Comparison of ENCODE assay signal across 17 cellular contexts in genomic region chr1:16081636-16082035, GRCh38. TPM values are rescaled to one million over a fixed set of nuclear protein-coding genes. Genes with fewer than 3 reads are reported as not detected.
DNase-seq lines count a peak whose midpoint lies in the region; ATAC-seq, FAIRE-seq and TF ChIP-seq lines count a peak whose summit lies in the region.
"Had no signal": no experiment of that assay in that cellular context is flagged by ENCODE, and none has a peak within 500 bp of the region (broad histone marks: within the 10 kb centered on the region; RNA-seq: fewer than 3 reads in every experiment).

No MANE protein-coding gene starts in this region.

- H3K23me2 ChIP-seq in H1 (ENCODE audit: low read depth, low read length) = no peaks in the 10 kb centered on the region

- H3K9me3 ChIP-seq in A549 (no peaks in the 10 kb centered on the region), IMR-90 (ENCODE audit: control insufficient read depth, insufficient read depth, low read length) (no peaks in the 10 kb centered on the region), H1 (ENCODE audit: insufficient read depth in 2 of 2, low read depth in 1 of 2, low read length in 1 of 2) (no peaks in the 10 kb centered on the region)
- H3K9me3 ChIP-seq: Caco-2 had no signal

- CTCF ChIA-PET in A549 (lab: Yijun Ruan, JAX) (interaction anchor here (0.6 to 12.5 kb wide), 38 partner anchors 8 to 282 kb away, joined by 3 to 318 read pairs (median 6); partner anchors contain the start of genes CPLANE2, EPHA2 and FAM131C), IMR-90 (lab: Yijun Ruan, JAX) (interaction anchor here (0.6 to 3.0 kb wide), 12 partner anchors 8 to 281 kb away, joined by 3 to 15 read pairs (median 4); partner anchors contain the start of gene FAM131C), H1 (lab: Charles Lee; ENCODE audit: partially characterized antibody) (interaction anchor here (0.6 to 21.9 kb wide), 38 partner anchors 9 to 293 kb away, joined by 3 to 569 read pairs (median 7); partner anchors contain the start of genes ARHGEF19, CPLANE2, EPHA2 and FAM131C)

- H2BK15ac ChIP-seq in IMR-90 (ENCODE audit: low read depth, low read length) = peak overlapping the region; percentile 47; the same call in 1 of the 3 replicates
- H2BK15ac ChIP-seq in H1 (ENCODE audit: low read length) = peak overlapping the region; percentile 81
- H2BK15ac ChIP-seq in mesendoderm (replicated peaks; ENCODE audit: low read depth) = no peak overlapping the region

- H3K9me1 ChIP-seq in IMR-90 (ENCODE audit: insufficient read depth, low read length) = no peaks in the 10 kb centered on the region; the same call in 1 of the 2 replicates

- no peak overlapping the region for H4K5ac ChIP-seq in IMR-90 (ENCODE audit: low read depth, low read length)
- H4K5ac ChIP-seq in H1 (ENCODE audit: insufficient read length, low read depth, low read length) = no peak overlapping the region
- H4K5ac ChIP-seq in mesendoderm (ENCODE audit: low read length) = no peak overlapping the region

- H2AK5ac ChIP-seq in IMR-90 (ENCODE audit: low read depth, low read length) (peak overlapping the region; percentile 90; the same call in 1 of the 2 replicates), H1 (ENCODE audit: low read depth, low read length) (no peak overlapping the region), mesendoderm (ENCODE audit: low read length) (peak overlapping the region; percentile 7)

- H3K4ac ChIP-seq in IMR-90 (ENCODE audit: low read depth, low read length) = peak overlapping the region; percentile 30; the same call in 1 of the 2 replicates
- no peak overlapping the region for H3K4ac ChIP-seq in H1 (replicated peaks; ENCODE audit: insufficient read length, low read depth, low read length)
- H3K4ac ChIP-seq in mesendoderm (ENCODE audit: low read depth, low read length) = no peak overlapping the region

- no peaks in the 10 kb centered on the region for H4K20me1 ChIP-seq in IMR-90 (ENCODE audit: insufficient read depth, low read length)
- peaks cover 0 to 1% of the 10 kb centered on the region in 2 experiments for H4K20me1 ChIP-seq in H1 (replicated peaks in 1 of 2; ENCODE audit: control insufficient read depth in 1 of 2, insufficient read depth in 2 of 2, low read length in 2 of 2)

- 84% methylated on average over 7 of the region's 9 CpGs for whole genome bisulfite sequencing in A549 (ENCODE audit: missing lambda C conversion rate)
- 80% methylated on average over 2 of the region's 9 CpGs; no CpG with 5 or more reads in 1 of the 2 experiments for WGBS in IMR-90 (ENCODE audit: extremely low coverage in 2 of 2, insufficient read length in 1 of 2), 2 experiments
- WGBS in H1 (ENCODE audit: extremely low coverage in 1 of 2, insufficient coverage in 1 of 2, insufficient read length in 1 of 2, insufficient replicate concordance in 2 of 2, low coverage in 1 of 2, low lambda C conversion rate in 2 of 2, missing lambda C conversion rate in 1 of 2), 2 experiments = 90% methylated on average over 9 of the region's 9 CpGs; no CpG with 5 or more reads in 1 of the 2 experiments
- no CpG with 5 or more reads among the region's 9 CpGs for WGBS in mesendoderm (ENCODE audit: extremely low coverage, insufficient coverage, low lambda C conversion rate)

- H3K79me2 ChIP-seq in H1 (ENCODE audit: control insufficient read depth in 1 of 2, insufficient read depth in 2 of 2, low read length in 2 of 2) (no peaks in the 10 kb centered on the region), mesendoderm (ENCODE audit: control insufficient read depth, insufficient read depth, low read length) (no peaks in the 10 kb centered on the region)

- ATAC-seq in A549 = no peak
- no peak for ATAC-seq in IMR-90 (ENCODE audit: low read depth)
- ATAC-seq in HG02623 (IDR thresholded peaks at IDR 0.05; ENCODE audit: unreplicated experiment) = no peak
- no peak for ATAC-seq in GM21723 (IDR thresholded peaks at IDR 0.05; ENCODE audit: unreplicated experiment)

- FAIRE-seq in A549 (lab: Jason Lieb, UNC) = no peak
- no peak for FAIRE-seq in H1 (lab: Jason Lieb, UNC)

- H3K4me2 ChIP-seq in A549 (no peak overlapping the region), IMR-90 (ENCODE audit: low read depth, low read length) (no peak overlapping the region), H1 (ENCODE audit: insufficient read depth in 1 of 2, low read depth in 2 of 2, low read length in 2 of 2) (no peak overlapping the region), mesendoderm (ENCODE audit: low read length) (no peak overlapping the region)
- H3K4me2 ChIP-seq: KMS-11 had no signal

- H2BK12ac ChIP-seq in H1 (ENCODE audit: low read depth, low read length) = peak overlapping the region; percentile 95

- H2BK120ac ChIP-seq in IMR-90 (ENCODE audit: low read depth, low read length) (peak overlapping the region; percentile 28; the same call in 1 of the 2 replicates), H1 (replicated peaks; ENCODE audit: low read depth, low read length) (no peak overlapping the region), mesendoderm (ENCODE audit: low read depth, low read length) (no peak overlapping the region)

- H2BK5ac ChIP-seq in IMR-90 (ENCODE audit: low read depth, low read length, poor library complexity, severe bottlenecking) (no peak overlapping the region), H1 (ENCODE audit: low read depth, low read length) (no peak overlapping the region), mesendoderm (ENCODE audit: low read length) (no peak overlapping the region)

- TF ChIP-seq POLR2A in A549 (IDR thresholded peaks at IDR 0.05; ENCODE audit: low read length) (no peak), IMR-90 (IDR thresholded peaks at IDR 0.05; ENCODE audit: low read depth, low read length) (no peak), H1 (IDR thresholded peaks at IDR 0.05; ENCODE audit: control extremely low read depth in 1 of 2, low read depth in 2 of 2, low read length in 2 of 2) (no peak)

- no peaks in the 10 kb centered on the region for H3K27me3 ChIP-seq in IMR-90 (ENCODE audit: control insufficient read depth, insufficient read depth, low read length)
- H3K27me3 ChIP-seq in H1 (replicated peaks in 1 of 4; ENCODE audit: control insufficient read depth in 3 of 4, extremely low read depth in 1 of 4, insufficient read depth in 3 of 4, low read length in 3 of 4) = no peaks in the 10 kb centered on the region; a peak in 2 of 7 replicates
- H3K27me3 ChIP-seq in mesendoderm (ENCODE audit: insufficient read depth, low read length, poor library complexity) = no peaks in the 10 kb centered on the region

- dilution Hi-C loops in IMR-90 (cut with HindIII; ENCODE audit: low sequenced_read_pairs, unreplicated experiment) = no loop called here

- BruUV-seq in IMR-90 (replicated peaks; lab: Mats Ljungman, UMichigan) = no TSS peak

- H3K23ac ChIP-seq in IMR-90 (ENCODE audit: low read depth, low read length) (no peak overlapping the region), H1 (ENCODE audit: insufficient read length) (no peak overlapping the region), mesendoderm (ENCODE audit: low read length) (no peak overlapping the region)

- H2BK20ac ChIP-seq in IMR-90 (ENCODE audit: low read depth, low read length) (no peak overlapping the region), H1 (ENCODE audit: low read length) (peak overlapping the region; percentile 80; the same call in 1 of the 2 replicates)

- H3K79me1 ChIP-seq in IMR-90 (ENCODE audit: low read depth in 1 of 2, low read length in 2 of 2) = no peaks in the 10 kb centered on the region; a peak in 1 of 4 replicates
- no peaks in the 10 kb centered on the region for H3K79me1 ChIP-seq in H1 (ENCODE audit: low read depth, low read length)
- no peaks in the 10 kb centered on the region for H3K79me1 ChIP-seq in mesendoderm (ENCODE audit: low read length)

- H3K27ac ChIP-seq in A549 (peak overlapping the region; percentile 74 to 86; a peak in 5 of 6 replicates), IMR-90 (ENCODE audit: insufficient read depth, low read length) (no peak overlapping the region), H1 (ENCODE audit: low read depth, low read length) (no peak overlapping the region), mesendoderm (ENCODE audit: low read depth, low read length) (no peak overlapping the region)
- H3K27ac ChIP-seq: GM23248, KMS-11, SK-N-MC had no signal

- H3K14ac ChIP-seq in IMR-90 (replicated peaks; ENCODE audit: low read depth, low read length) = no peak overlapping the region
- no peak overlapping the region for H3K14ac ChIP-seq in H1 (ENCODE audit: insufficient read length)

- intact Hi-C loops in IMR-90 (cut with micrococcal nuclease) = loop anchor here (1.0 kb wide), 1 partner anchor 73 kb away; no protein-coding TSS in a partner anchor

- no peak overlapping the region for H3K4me3 ChIP-seq in A549
- H3K4me3 ChIP-seq in IMR-90 (ENCODE audit: insufficient read depth, low read depth, low read length) = no peak overlapping the region
- no peak overlapping the region for H3K4me3 ChIP-seq in H1 (ENCODE audit: extremely low read depth in 1 of 4, insufficient read depth in 2 of 4, low read depth in 3 of 4, low read length in 4 of 4)
- no peak overlapping the region for H3K4me3 ChIP-seq in mesendoderm (ENCODE audit: low read length)
- H3K4me3 ChIP-seq: GM23248, SK-N-MC had no signal

- H2AFZ ChIP-seq in IMR-90 (replicated peaks; ENCODE audit: low read length, poor library complexity) (no peak overlapping the region), H1 (ENCODE audit: low read length) (no peak overlapping the region)
- H2AFZ ChIP-seq: GM23248 had no signal

- H3K36me3 ChIP-seq in IMR-90 (ENCODE audit: control insufficient read depth, insufficient read depth, low read length) = no peaks in the 10 kb centered on the region
- no peaks in the 10 kb centered on the region for H3K36me3 ChIP-seq in H1 (ENCODE audit: control insufficient read depth in 2 of 4, insufficient read depth in 4 of 4, low read length in 3 of 4)
- H3K36me3 ChIP-seq in mesendoderm (ENCODE audit: control insufficient read depth, insufficient read depth, low read length) = no peaks in the 10 kb centered on the region

- H3K4me1 ChIP-seq in A549 (peaks cover 49% of the 10 kb centered on the region), IMR-90 (ENCODE audit: control insufficient read depth, insufficient read depth, low read length) (peaks cover 5% of the 10 kb centered on the region), H1 (replicated peaks in 1 of 4; ENCODE audit: control insufficient read depth in 3 of 4, insufficient read depth in 4 of 4, low read length in 3 of 4) (peaks cover 0 to 5% (median 2%) of the 10 kb centered on the region in 4 experiments; a peak in 1 of 7 replicates), mesendoderm (ENCODE audit: control insufficient read depth, low read depth, low read length) (peaks cover 1% of the 10 kb centered on the region)

- no peak overlapping the region for H3K56ac ChIP-seq in IMR-90 (ENCODE audit: extremely low read depth, insufficient read depth, low read length)
- H3K56ac ChIP-seq in H1 (replicated peaks; ENCODE audit: insufficient read length, low read depth, low read length) = no peak overlapping the region
- peak overlapping the region; percentile 26 for H3K56ac ChIP-seq in mesendoderm (ENCODE audit: low read length)

- POLR2A ChIA-PET in A549 (lab: Yijun Ruan, JAX) (interaction anchor here (0.9 kb wide), 1 partner anchor 62 kb away, joined by 3 read pairs; no protein-coding TSS in a partner anchor), IMR-90 (lab: Charles Lee; ENCODE audit: unreplicated experiment) (interaction anchor here (1.9 kb wide), 1 partner anchor 100 kb away, joined by 6 read pairs; no protein-coding TSS in a partner anchor), H1 (lab: Charles Lee; ENCODE audit: partially characterized antibody) (interaction anchor here (1.6 to 3.4 kb wide), 3 partner anchors 38 to 74 kb away, joined by 5 to 13 read pairs (median 10); partner anchors contain the start of gene EPHA2)

- TF ChIP-seq EP300 in A549 (IDR thresholded peaks at IDR 0.05) = no peak
- TF ChIP-seq EP300 in H1 (IDR thresholded peaks at IDR 0.05; ENCODE audit: borderline replicate concordance in 1 of 2, low read depth in 2 of 2, low read length in 2 of 2) = no peak

- no peak for TF ChIP-seq CTCF in A549 (IDR thresholded peaks at IDR 0.05)
- TF ChIP-seq CTCF in IMR-90 (conservative IDR thresholded peaks at IDR 0.05; ENCODE audit: low read depth, low read length) = no peak
- no peak for TF ChIP-seq CTCF in H1 (IDR thresholded peaks at IDR 0.05; ENCODE audit: control extremely low read depth in 1 of 3, insufficient read depth in 1 of 3, low read depth in 1 of 3, low read length in 3 of 3)

- TF ChIP-seq RAD21 in A549 (conservative IDR thresholded peaks at IDR 0.05 in 1 of 2, IDR thresholded peaks at IDR 0.05 in 1 of 2) = no peak
- TF ChIP-seq RAD21 in IMR-90 (IDR thresholded peaks at IDR 0.05; ENCODE audit: low read length) = no peak
- no peak for TF ChIP-seq RAD21 in H1 (IDR thresholded peaks at IDR 0.05 in 1 of 2, conservative IDR thresholded peaks at IDR 0.05 in 1 of 2; ENCODE audit: low read depth in 2 of 2, low read length in 2 of 2)

- no peak overlapping the region; the same call in 1 of the 2 replicates for H4K91ac ChIP-seq in IMR-90 (ENCODE audit: insufficient read depth, low read depth, low read length)
- no peak overlapping the region for H4K91ac ChIP-seq in H1 (replicated peaks; ENCODE audit: insufficient read length, low read length)

- in situ Hi-C loops in IMR-90 (cut with MboI; ENCODE audit: low sequenced_read_pairs) = loop anchor here (5.0 kb wide), 1 partner anchor 281 kb away; no protein-coding TSS in a partner anchor

- H2AK9ac ChIP-seq in IMR-90 (replicated peaks; ENCODE audit: low read depth, low read length, poor library complexity) = peak overlapping the region; percentile 77

- no peak overlapping the region for H3K18ac ChIP-seq in IMR-90 (ENCODE audit: low read depth, low read length)
- peak overlapping the region; percentile 71; the same call in 1 of the 2 replicates for H3K18ac ChIP-seq in H1 (ENCODE audit: extremely low read depth, low read length)
- no peak overlapping the region for H3K18ac ChIP-seq in mesendoderm (ENCODE audit: low read length)

- H4K8ac ChIP-seq in IMR-90 (ENCODE audit: low read depth in 2 of 2, low read length in 2 of 2) = no peak overlapping the region
- no peak overlapping the region for H4K8ac ChIP-seq in H1 (ENCODE audit: extremely low read depth, insufficient read depth, low read length)
- H4K8ac ChIP-seq in mesendoderm (ENCODE audit: low read depth, low read length) = no peak overlapping the region

- DNase-seq in A549 (ENCODE audit: low read depth in 1 of 2, low spot score in 1 of 2) (no peak), IMR-90 (no peak), H1 (ENCODE audit: low read depth in 1 of 2, low spot score in 2 of 2) (no peak), mesendoderm (no peak), DMS79 (lab: John Stamatoyannopoulos, UW) (no peak), NCI-H345 (lab: John Stamatoyannopoulos, UW) (no peak)
- DNase-seq: DMS 273 treated with DMSO at 0.1 percent for 48 hours, SHP77 treated with DMSO at 0.1 percent for 48 hours had no signal

- H3K9ac ChIP-seq in IMR-90 (ENCODE audit: low read depth, low read length) (no peak overlapping the region), H1 (replicated peaks in 1 of 4; ENCODE audit: extremely low read depth in 1 of 4, low read depth in 3 of 4, low read length in 3 of 4) (no peak overlapping the region), mesendoderm (ENCODE audit: low read length) (peak overlapping the region; percentile 3)
- H3K9ac ChIP-seq: GM23248, KMS-11 had no signal

RNA-seq across cellular contexts. Expression of gene FAM131C, which starts 8.2 kb away (rescaled TPM):
- 2.3 and 2.9 TPM in 2 replicates for polyA plus RNA-seq in A549 (2011; rRNA removed)
- 6.0 and 9.1 TPM in 2 replicates for polyA plus RNA-seq in A549 (2012; cell fraction: cytosol; rRNA removed)
- polyA plus RNA-seq in A549 (2012; cell fraction: nucleus; rRNA removed) = 5.6 and 8.7 TPM in 2 replicates
- 5.9 to 6.7 TPM (median 6.3 TPM) in 3 replicates for polyA plus RNA-seq in A549 (2017; fragmentation: RNase III; extraction: RNeasy Plus Mini Kit Qiagen cat#74134 plus additional on column Dnase treatment)
- 6.3 and 8.5 TPM in 2 replicates for polyA minus RNA-seq in A549 (2011; rRNA and poly(A)+ RNA removed)
- 0.18 and 0.28 TPM in 2 replicates for total RNA-seq in IMR-90 (2012; rRNA removed)
- polyA plus RNA-seq in IMR-90 (2012; rRNA removed) = 0.56 and 1.0 TPM in 2 replicates
- 0.57 and 1.4 TPM in 2 replicates for polyA plus RNA-seq in IMR-90 (2012; cell fraction: cytosol; rRNA removed)
- 0.32 and 0.89 TPM in 2 replicates for polyA plus RNA-seq in IMR-90 (2012; cell fraction: nucleus; rRNA removed; ENCODE audit: low replicate concordance)
- 0.25 and 0.78 TPM in 2 replicates for total RNA-seq in H1 (2021; fragmentation: NEBNext Ultra II Directional; extraction: Animal tissue kit (Norgen Biotek cat#: 25700))
- polyA plus RNA-seq in H1 (2011; rRNA removed) = 0.73 and 1.6 TPM in 2 replicates
- 0.54 TPM for polyA plus RNA-seq in H1 (2011; cell fraction: cytosol; rRNA removed)
- 1.4 TPM for polyA plus RNA-seq in H1 (2011; cell fraction: nucleus; rRNA removed)
- polyA plus RNA-seq in H1 (2012, experiment 1 of 2) = 0.33 to 1.4 TPM (median 1.1 TPM) in 4 replicates
- polyA plus RNA-seq in H1 (2012, experiment 2 of 2) = 0.76 TPM
- polyA plus RNA-seq in H1 (2013, experiment 1 of 2) = 0.85 TPM
- 0.92 TPM for polyA plus RNA-seq in H1 (2013, experiment 2 of 2)
- polyA minus RNA-seq in H1 (2011; rRNA and poly(A)+ RNA removed) = 0.22 and 0.46 TPM in 2 replicates
- polyA minus RNA-seq in H1 (2011; cell fraction: cytosol; rRNA and poly(A)+ RNA removed) = 0.88 TPM
- polyA minus RNA-seq in H1 (2011; cell fraction: nucleus; rRNA and poly(A)+ RNA removed) = 1.2 TPM
- polyA plus RNA-seq in mesendoderm (2013, experiment 1 of 2) = 0.25 TPM
- polyA plus RNA-seq in mesendoderm (2013, experiment 2 of 2) = 0.20 TPM
- total RNA-seq: CD4-positive, alpha-beta T cell; RPMI7951 had no signal

RNA-seq across cellular contexts. Expression of gene CLCNKB, which starts 38.1 kb away (rescaled TPM):
- polyA plus RNA-seq in A549 (2011; rRNA removed) (0.11 and 0.14 TPM in 2 replicates), A549 (2017; fragmentation: RNase III; extraction: RNeasy Plus Mini Kit Qiagen cat#74134 plus additional on column Dnase treatment) (0.07 to 0.18 TPM (median 0.08 TPM) in 3 replicates), IMR-90 (2012; rRNA removed) (0.09 and 0.11 TPM in 2 replicates), H1 (2011; rRNA removed) (3.5 and 5.7 TPM in 2 replicates)
- 0.04 and 0.07 TPM in 2 replicates for polyA plus RNA-seq in A549 (2012; cell fraction: cytosol; rRNA removed)
- 0.39 and 0.41 TPM in 2 replicates for polyA plus RNA-seq in A549 (2012; cell fraction: nucleus; rRNA removed)
- not detected in 2 replicates for polyA minus RNA-seq in A549 (2011; rRNA and poly(A)+ RNA removed)
- not detected in 2 replicates for total RNA-seq in IMR-90 (2012; rRNA removed)
- 0.14 and 0.41 TPM in 2 replicates for polyA plus RNA-seq in IMR-90 (2012; cell fraction: cytosol; rRNA removed)
- polyA plus RNA-seq in IMR-90 (2012; cell fraction: nucleus; rRNA removed; ENCODE audit: low replicate concordance) = 0.70 and 0.76 TPM in 2 replicates
- total RNA-seq in H1 (2021; fragmentation: NEBNext Ultra II Directional; extraction: Animal tissue kit (Norgen Biotek cat#: 25700)) = 1.2 and 1.4 TPM in 2 replicates
- 4.0 TPM for polyA plus RNA-seq in H1 (2011; cell fraction: cytosol; rRNA removed)
- 14.0 TPM for polyA plus RNA-seq in H1 (2011; cell fraction: nucleus; rRNA removed)
- polyA plus RNA-seq in H1 (2012, experiment 1 of 2) = 1.8 to 3.3 TPM (median 2.4 TPM) in 4 replicates
- 1.6 TPM for polyA plus RNA-seq in H1 (2012, experiment 2 of 2)
- 2.6 TPM for polyA plus RNA-seq in H1 (2013, experiment 1 of 2)
- polyA plus RNA-seq in H1 (2013, experiment 2 of 2) = 2.0 TPM
- 1.4 and 3.3 TPM in 2 replicates for polyA minus RNA-seq in H1 (2011; rRNA and poly(A)+ RNA removed)
- 1.8 TPM for polyA minus RNA-seq in H1 (2011; cell fraction: cytosol; rRNA and poly(A)+ RNA removed)
- 2.1 TPM for polyA minus RNA-seq in H1 (2011; cell fraction: nucleus; rRNA and poly(A)+ RNA removed)
- 0.86 TPM for polyA plus RNA-seq in mesendoderm (2013, experiment 1 of 2)
- 0.74 TPM for polyA plus RNA-seq in mesendoderm (2013, experiment 2 of 2)
- total RNA-seq: Caco-2; CD4-positive, alpha-beta T cell; GM23248; HT1080; RPMI7951 had no signal
- polyA plus RNA-seq: GM23248 had no signal

RNA-seq across cellular contexts. Expression of gene CLCNKA, which starts 59.8 kb away (rescaled TPM):
- polyA plus RNA-seq in A549 (2011; rRNA removed) = not detected in 2 replicates
- polyA plus RNA-seq in A549 (2012; cell fraction: cytosol; rRNA removed) = 0.01 TPM in 1 of 2 replicates, not detected in the other
- polyA plus RNA-seq in A549 (2012; cell fraction: nucleus; rRNA removed) = 0.12 and 0.26 TPM in 2 replicates
- polyA plus RNA-seq in A549 (2017; fragmentation: RNase III; extraction: RNeasy Plus Mini Kit Qiagen cat#74134 plus additional on column Dnase treatment) = 0.05 to 0.07 TPM (median 0.06 TPM) in 3 replicates
- not detected in 2 replicates for polyA minus RNA-seq in A549 (2011; rRNA and poly(A)+ RNA removed)
- total RNA-seq in IMR-90 (2012; rRNA removed) = not detected in 2 replicates
- 0.05 TPM in 1 of 2 replicates, not detected in the other for polyA plus RNA-seq in IMR-90 (2012; rRNA removed)
- polyA plus RNA-seq in IMR-90 (2012; cell fraction: cytosol; rRNA removed) = 0.07 and 0.16 TPM in 2 replicates
- polyA plus RNA-seq in IMR-90 (2012; cell fraction: nucleus; rRNA removed; ENCODE audit: low replicate concordance) = 0.76 and 1.0 TPM in 2 replicates
- 0.95 and 1.3 TPM in 2 replicates for total RNA-seq in H1 (2021; fragmentation: NEBNext Ultra II Directional; extraction: Animal tissue kit (Norgen Biotek cat#: 25700))
- polyA plus RNA-seq in H1 (2011; rRNA removed) = 2.0 and 3.9 TPM in 2 replicates
- 2.8 TPM for polyA plus RNA-seq in H1 (2011; cell fraction: cytosol; rRNA removed)
- polyA plus RNA-seq in H1 (2011; cell fraction: nucleus; rRNA removed) = 22.4 TPM
- 0.77 to 2.4 TPM (median 0.99 TPM) in 4 replicates for polyA plus RNA-seq in H1 (2012, experiment 1 of 2)
- 0.42 TPM for polyA plus RNA-seq in H1 (2012, experiment 2 of 2)
- 1.6 TPM for polyA plus RNA-seq in H1 (2013, experiment 1 of 2)
- polyA plus RNA-seq in H1 (2013, experiment 2 of 2) = 1.5 TPM
- polyA minus RNA-seq in H1 (2011; rRNA and poly(A)+ RNA removed) = 0.80 and 1.0 TPM in 2 replicates
- polyA minus RNA-seq in H1 (2011; cell fraction: cytosol; rRNA and poly(A)+ RNA removed) = not detected
- polyA minus RNA-seq in H1 (2011; cell fraction: nucleus; rRNA and poly(A)+ RNA removed) = 2.7 TPM
- polyA plus RNA-seq in mesendoderm (2013, experiment 1 of 2) = 0.29 TPM
- polyA plus RNA-seq in mesendoderm (2013, experiment 2 of 2) = 0.28 TPM
- total RNA-seq: Caco-2; CD4-positive, alpha-beta T cell; GM23248; HT1080 had no signal
- polyA plus RNA-seq: GM23248 had no signal

Comparison
In these comparisons a context has a peak if more than half of its experiments do, and no peak if none do; other contexts are left out.
1. H3K27ac ChIP-seq: peak in A549 (2 of 2); none in IMR-90 (single experiment), H1 (single experiment) and mesendoderm (single experiment).